In genomic region chr6:46053034-46053933, GRCh38 we compare ENCODE assay signal across 16 cellular contexts. TPM values are rescaled to one million over a fixed set of nuclear protein-coding genes. Genes with fewer than 3 reads are reported as not detected.
A peak's percentile ranks its signal among the peaks of the same experiment; 100 is the strongest.
DNase-seq lines count a peak whose midpoint lies in the region; ATAC-seq, FAIRE-seq and TF ChIP-seq lines count a peak whose summit lies in the region.
"Had no signal": no experiment of that assay in that cellular context is flagged by ENCODE, and none has a peak within 500 bp of the region (broad histone marks: within the 10 kb centered on the region; RNA-seq: fewer than 3 reads in every experiment).

No MANE protein-coding gene starts in this region.

- CTCF ChIA-PET in HEK293T (lab: Yijun Ruan, JAX): interaction anchor here (0.6 kb wide), 1 partner anchor 169 kb away, joined by 4 read pairs; no protein-coding TSS in a partner anchor

- peak overlapping the region; percentile 93 for H3K27ac ChIP-seq in hepatocyte
- peak overlapping the region; percentile 82 to 87 for H3K27ac ChIP-seq in small intestine (ENCODE audit: low read depth in 1 of 2, low read length in 1 of 2)
- H3K27ac ChIP-seq: neutrophil had no signal

- H3K9me3 ChIP-seq in hepatocyte (ENCODE audit: low read depth) (no peaks in the 10 kb centered on the region), small intestine (ENCODE audit: control insufficient read depth, low read depth) (no peaks in the 10 kb centered on the region)
- H3K9me3 ChIP-seq: neutrophil had no signal

- peaks cover 2% of the 10 kb centered on the region for H3K9me3 Mint-ChIP-seq in activated naive CD8-positive, alpha-beta T cell treated with anti-CD3 and anti-CD28 coated beads for 36 hours

- peaks cover 12% of the 10 kb centered on the region for H3K4me1 Mint-ChIP-seq in activated naive CD8-positive, alpha-beta T cell treated with anti-CD3 and anti-CD28 coated beads for 36 hours

- no peaks in the 10 kb centered on the region for H3K27me3 ChIP-seq in hepatocyte
- H3K27me3 ChIP-seq in small intestine (ENCODE audit: control insufficient read depth in 2 of 2, insufficient read depth in 2 of 2, low read length in 2 of 2): no peaks in the 10 kb centered on the region
- H3K27me3 ChIP-seq: neutrophil had no signal

- H3K27ac Mint-ChIP-seq in activated naive CD8-positive, alpha-beta T cell treated with anti-CD3 and anti-CD28 coated beads for 36 hours: peak overlapping the region; percentile 62
- H3K27ac Mint-ChIP-seq: activated naive CD8-positive, alpha-beta T cell treated with anti-CD3 and anti-CD28 coated beads, Interleukin-2, amount 10 ng/mL, durations not matched to agents 7 days and 5 days; endodermal cell had no signal

- H3K4me1 ChIP-seq in hepatocyte (ENCODE audit: insufficient read depth): peaks cover 34% of the 10 kb centered on the region
- peaks cover 5 to 7% of the 10 kb centered on the region in 2 donors for H3K4me1 ChIP-seq in small intestine (ENCODE audit: control insufficient read depth in 2 of 2, insufficient read depth in 1 of 2, low read depth in 1 of 2, low read length in 1 of 2)

- no peaks in the 10 kb centered on the region for H3K79me2 ChIP-seq in hepatocyte

- no peaks in the 10 kb centered on the region for H4K20me1 ChIP-seq in hepatocyte (ENCODE audit: insufficient read depth, poor library complexity, severe bottlenecking)

- H3K4me3 ChIP-seq in hepatocyte (no peak overlapping the region), small intestine (ENCODE audit: low read depth in 1 of 2, low read length in 2 of 2) (no peak overlapping the region)
- H3K4me3 ChIP-seq: GM12878 had no signal

- H3K4me2 ChIP-seq in hepatocyte: peak overlapping the region; percentile 38

- POLR2A ChIA-PET in HEK293T (lab: Yijun Ruan, JAX): no interaction called here

- peak; percentile 31 for DNase-seq in MV-4-11 (lab: John Stamatoyannopoulos, UW)
- DNase-seq in activated naive CD8-positive, alpha-beta T cell treated with anti-CD3 and anti-CD28 coated beads for 36 hours: no peak
- peak; percentile 84 for DNase-seq in hepatocyte (ENCODE audit: low spot score)
- DNase-seq in small intestine: peak; percentile 96
- no peak for DNase-seq in HEK293T (ENCODE audit: extremely low spot score)
- no peak for DNase-seq in GM19240 (ENCODE audit: insufficient read length, low spot score)
- DNase-seq: activated CD4-positive, CD25-positive, alpha-beta regulatory T cell; activated naive CD8-positive, alpha-beta T cell treated with anti-CD3 and anti-CD28 coated beads, Interleukin-2, amount 10 ng/mL, durations not matched to agents 7 days and 5 days; endodermal cell; NCI-H510A; SHP77 treated with DMSO at 0.1 percent for 48 hours had no signal

- H3K4me3 Mint-ChIP-seq in activated naive CD8-positive, alpha-beta T cell treated with anti-CD3 and anti-CD28 coated beads for 36 hours: no peak overlapping the region
- H3K4me3 Mint-ChIP-seq: activated naive CD8-positive, alpha-beta T cell treated with anti-CD3 and anti-CD28 coated beads, Interleukin-2, amount 10 ng/mL, durations not matched to agents 7 days and 5 days; endodermal cell had no signal

- H3K36me3 ChIP-seq in hepatocyte (replicated peaks; ENCODE audit: insufficient read depth, low read depth) (no peaks in the 10 kb centered on the region), small intestine (ENCODE audit: control insufficient read depth in 2 of 2, insufficient read depth in 2 of 2, low read length in 2 of 2) (no peaks in the 10 kb centered on the region)
- H3K36me3 ChIP-seq: neutrophil had no signal

- ATAC-seq in GM21529 (IDR thresholded peaks at IDR 0.05; ENCODE audit: unreplicated experiment): no peak
- ATAC-seq: GM12878 had no signal

- H3K27me3 Mint-ChIP-seq in activated naive CD8-positive, alpha-beta T cell treated with anti-CD3 and anti-CD28 coated beads for 36 hours: peaks cover 30% of the 10 kb centered on the region

- no peak for TF ChIP-seq CTCF in hepatocyte (IDR thresholded peaks at IDR 0.05; ENCODE audit: poor library complexity)

- H2AFZ ChIP-seq in hepatocyte: no peak overlapping the region

- H3K9me2 ChIP-seq in hepatocyte (replicated peaks; ENCODE audit: insufficient read depth): no peaks in the 10 kb centered on the region

- no peaks in the 10 kb centered on the region for H3K36me3 Mint-ChIP-seq in activated naive CD8-positive, alpha-beta T cell treated with anti-CD3 and anti-CD28 coated beads for 36 hours
- H3K36me3 Mint-ChIP-seq: activated naive CD8-positive, alpha-beta T cell treated with anti-CD3 and anti-CD28 coated beads, Interleukin-2, amount 10 ng/mL, durations not matched to agents 7 days and 5 days had no signal

- WGBS in hepatocyte (ENCODE audit: low lambda C conversion rate, missing lambda C conversion rate): 57% methylated on average over 9 of the region's 9 CpGs
- WGBS in small intestine, 3 donors: 13 to 32% (median 25%) methylated on average over 9 of the region's 9 CpGs

- FAIRE-seq in small intestine (lab: Jason Lieb, UNC): peak; percentile 73
- FAIRE-seq: GM12878, urothelium cell line had no signal

TF ChIP-seq in HEK293T, 16 proteins besides CTCF, POLR2A, EP300 and RAD21:
- TF ChIP-seq FOXM1 (IDR thresholded peaks at IDR 0.05; ENCODE audit: borderline replicate concordance): no peak

RNA-seq across cellular contexts. Expression of gene CLIC5, which starts 37.6 kb away (rescaled TPM):
- total RNA-seq in activated naive CD8-positive, alpha-beta T cell treated with anti-CD3 and anti-CD28 coated beads for 36 hours: under 1 TPM; 0.50 to 0.74 TPM
- 12.1 and 12.9 TPM in 2 replicates for total RNA-seq in hepatocyte
- polyA plus RNA-seq in hepatocyte (6.0 and 10.1 TPM in 2 replicates), small intestine (10 to 100 TPM in 2 of 3 donors, 1 to 10 TPM in 1; 9.3 to 24.0 (median 19.5) TPM)
- total RNA-seq: GM12878, M059J had no signal

Comparison
In these comparisons a context has a peak if more than half of its experiments do, and no peak if none do; other contexts are left out.
1. DNase-seq: peak in MV-4-11 (single experiment), hepatocyte (single experiment) and small intestine (single experiment); none in activated naive CD8-positive, alpha-beta T cell treated with anti-CD3 and anti-CD28 coated beads for 36 hours (single experiment), HEK293T (single experiment) and GM19240 (single experiment).